In the genomic region with DNA sequence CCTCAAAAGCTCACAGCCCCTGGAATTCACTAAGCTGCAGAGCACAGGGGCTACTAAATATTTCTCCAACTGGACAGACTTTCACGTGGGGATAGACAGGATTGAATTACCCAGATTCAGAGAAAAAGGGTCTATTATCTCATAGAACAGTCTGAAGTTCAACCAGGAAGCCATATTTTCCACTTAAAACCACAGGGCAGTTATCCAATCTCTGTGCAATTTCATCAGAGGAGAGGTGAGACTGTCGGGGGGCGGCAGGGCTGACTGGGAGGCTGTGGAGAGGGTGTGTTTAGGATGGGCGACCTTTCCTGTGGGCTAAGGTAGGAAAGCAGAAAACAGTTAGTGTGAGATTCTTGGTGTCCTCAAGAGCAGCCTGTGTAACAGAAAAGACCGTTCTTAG, we compare ENCODE assay signal across 12 cellular contexts.
A peak's percentile ranks its signal among the peaks of the same experiment; 100 is the strongest.
DNase-seq lines count a peak whose midpoint lies in the region; ATAC-seq and TF ChIP-seq lines count a peak whose summit lies in the region.
"Had no signal": no experiment of that assay in that cellular context is flagged by ENCODE, and none has a peak within 500 bp of the region (broad histone marks: within the 10 kb centered on the region; RNA-seq: fewer than 3 reads in every experiment).

No MANE protein-coding gene starts in this region.

- TF ChIP-seq CTCF in natural killer cell (IDR thresholded peaks at IDR 0.05) (no peak), omental fat pad (IDR thresholded peaks at IDR 0.05) (no peak), WERI-Rb-1 (IDR thresholded peaks at IDR 0.05; ENCODE audit: low read depth, low read length) (no peak)

- H3K4me3 Mint-ChIP-seq in natural killer cell treated with Interleukin-12 subunit alpha and Interleukin-12 subunit beta and Interleukin-15 and Interleukin-18, amount 100 ng/mL, for 72 hours: no peak overlapping the region
- no peak overlapping the region for H3K4me3 Mint-ChIP-seq in natural killer cell
- H3K4me3 Mint-ChIP-seq: activated B cell treated with CpG ODN at 0.5 μM for 24 hours; activated T-helper 1 cell treated with anti-CD3 and anti-CD28 coated beads, Interleukin-12 subunit alpha, Interleukin-12 subunit beta, Interleukin-2, Interleukin-4 antibody, amounts not matched to agents 30 ng/mL and 10 ng/mL and 1 ng/mL, durations not matched to agents 14 hours and 24 hours and 36 hours; nephron progenitor cell had no signal

- H3K9me3 Mint-ChIP-seq in natural killer cell treated with Interleukin-12 subunit alpha and Interleukin-12 subunit beta and Interleukin-15 and Interleukin-18, amount 100 ng/mL, for 72 hours: no peaks in the 10 kb centered on the region
- H3K9me3 Mint-ChIP-seq in natural killer cell: no peaks in the 10 kb centered on the region
- H3K9me3 Mint-ChIP-seq: activated B cell treated with CpG ODN at 0.5 μM for 24 hours; activated T-helper 1 cell treated with anti-CD3 and anti-CD28 coated beads, Interleukin-12 subunit alpha, Interleukin-12 subunit beta, Interleukin-2, Interleukin-4 antibody, amounts not matched to agents 30 ng/mL and 10 ng/mL and 1 ng/mL, durations not matched to agents 14 hours and 24 hours and 36 hours had no signal

- H3K27ac ChIP-seq in epithelial cell of prostate (peak overlapping the region; percentile 92), WERI-Rb-1 (no peak overlapping the region)

- H3K36me3 ChIP-seq in WERI-Rb-1: no peaks in the 10 kb centered on the region

- H3K27me3 ChIP-seq in WERI-Rb-1 (ENCODE audit: insufficient read depth, low read depth, severe bottlenecking): no peaks in the 10 kb centered on the region

- ATAC-seq in natural killer cell treated with Interleukin-12 subunit alpha and Interleukin-12 subunit beta and Interleukin-15 and Interleukin-18, amount 100 ng/mL, for 72 hours: no peak
- ATAC-seq in natural killer cell (no peak), omental fat pad (ENCODE audit: low FRiP score) (peak; percentile 2), GM18907 (IDR thresholded peaks at IDR 0.05; ENCODE audit: unreplicated experiment) (no peak), HG02623 (IDR thresholded peaks at IDR 0.05; ENCODE audit: unreplicated experiment) (no peak)

- H3K4me1 Mint-ChIP-seq in natural killer cell treated with Interleukin-12 subunit alpha and Interleukin-12 subunit beta and Interleukin-15 and Interleukin-18, amount 100 ng/mL, for 72 hours (ENCODE audit: low read depth in 2 of 2): no peaks in the 10 kb centered on the region
- no peaks in the 10 kb centered on the region for H3K4me1 Mint-ChIP-seq in natural killer cell
- H3K4me1 Mint-ChIP-seq: activated B cell treated with CpG ODN at 0.5 μM for 24 hours had no signal

- DNase-seq in natural killer cell treated with Interleukin-12 subunit alpha and Interleukin-12 subunit beta and Interleukin-15 and Interleukin-18, amount 100 ng/mL, for 72 hours (ENCODE audit: low spot score): peak; percentile 3
- DNase-seq in natural killer cell (no peak), epithelial cell of prostate (ENCODE audit: low read depth, low spot score) (no peak), omental fat pad (ENCODE audit: low spot score) (no peak), NCI-H69 (lab: John Stamatoyannopoulos, UW) (no peak), WERI-Rb-1 (no peak)
- DNase-seq: activated B cell treated with CpG ODN at 0.5 μM for 24 hours, NCI-H187 treated with DMSO at 0.1 percent for 48 hours, nephron progenitor cell had no signal

- H3K27ac Mint-ChIP-seq in natural killer cell treated with Interleukin-12 subunit alpha and Interleukin-12 subunit beta and Interleukin-15 and Interleukin-18, amount 100 ng/mL, for 72 hours: no peak overlapping the region
- H3K27ac Mint-ChIP-seq in natural killer cell: no peak overlapping the region
- H3K27ac Mint-ChIP-seq: activated B cell treated with CpG ODN at 0.5 μM for 24 hours; activated T-helper 1 cell treated with anti-CD3 and anti-CD28 coated beads, Interleukin-12 subunit alpha, Interleukin-12 subunit beta, Interleukin-2, Interleukin-4 antibody, amounts not matched to agents 30 ng/mL and 10 ng/mL and 1 ng/mL, durations not matched to agents 14 hours and 24 hours and 36 hours; nephron progenitor cell had no signal

- intact Hi-C loops in natural killer cell (cut with micrococcal nuclease): no loop called here

- H3K9me3 ChIP-seq in WERI-Rb-1 (ENCODE audit: severe bottlenecking): peaks cover 5% of the 10 kb centered on the region

- no peak overlapping the region for H3K4me3 ChIP-seq in WERI-Rb-1 (ENCODE audit: low read depth, low read length)

- no peaks in the 10 kb centered on the region for H3K36me3 Mint-ChIP-seq in natural killer cell treated with Interleukin-12 subunit alpha and Interleukin-12 subunit beta and Interleukin-15 and Interleukin-18, amount 100 ng/mL, for 72 hours
- no peaks in the 10 kb centered on the region for H3K36me3 Mint-ChIP-seq in natural killer cell

- H3K27me3 Mint-ChIP-seq in natural killer cell treated with Interleukin-12 subunit alpha and Interleukin-12 subunit beta and Interleukin-15 and Interleukin-18, amount 100 ng/mL, for 72 hours: peaks cover 17 to 21% of the 10 kb centered on the region in 2 donors
- H3K27me3 Mint-ChIP-seq in natural killer cell (ENCODE audit: low read depth in 2 of 2): peaks cover 16 to 23% of the 10 kb centered on the region in 2 donors
